ENCODE assay signal across 1 cellular context in genomic region chr18:10560457-10561045, GRCh38.
TF ChIP-seq lines count a peak whose summit lies in the region.

No MANE protein-coding gene starts in this region.

TF ChIP-seq in HCT116, 20 proteins besides CTCF, POLR2A, EP300 and RAD21 (continued from another document):
- no peak for TF ChIP-seq REST (IDR thresholded peaks at IDR 0.05; ENCODE audit: low read depth)
- no peak for TF ChIP-seq ATF3 (IDR thresholded peaks at IDR 0.05)
- no peak for TF ChIP-seq TCF7L2 (IDR thresholded peaks at IDR 0.05; ENCODE audit: borderline replicate concordance, extremely low read depth, insufficient read depth, insufficient read length)
- no peak for TF ChIP-seq ELF1 (IDR thresholded peaks at IDR 0.05; ENCODE audit: borderline replicate concordance, low read depth)
- TF ChIP-seq FOSL1 (IDR thresholded peaks at IDR 0.05; ENCODE audit: low read depth): no peak
- TF ChIP-seq MAX (IDR thresholded peaks at IDR 0.05): no peak
- no peak for TF ChIP-seq YY1 (IDR thresholded peaks at IDR 0.05; ENCODE audit: extremely low read depth, insufficient replicate concordance, low read depth, low read length)
